In the genomic region with DNA sequence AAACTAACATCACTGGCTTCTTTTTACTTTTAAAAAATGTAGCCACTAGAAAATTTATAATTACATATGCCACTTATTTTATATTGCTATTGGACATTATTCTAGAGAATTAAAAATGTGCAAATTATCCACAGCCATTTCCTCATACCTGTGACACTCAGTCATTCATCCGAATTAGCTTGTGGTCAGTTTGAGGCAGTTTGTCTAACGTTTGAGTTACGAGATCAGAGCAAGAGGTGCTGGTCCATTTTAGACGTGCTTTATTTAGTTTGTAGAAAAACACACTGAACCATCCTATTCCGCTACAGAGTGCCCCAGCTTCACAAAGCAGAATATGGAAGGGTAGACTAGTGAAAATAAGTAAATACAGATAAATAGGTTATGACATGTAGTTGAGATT, we compare ENCODE assay signal across 22 cellular contexts.
"Had no signal": no experiment of that assay in that cellular context is flagged by ENCODE, and none has a peak within 500 bp of the region (broad histone marks: within the 10 kb centered on the region; RNA-seq: fewer than 3 reads in every experiment).

No MANE protein-coding gene starts in this region.

- H3K4me3 ChIP-seq: dorsolateral prefrontal cortex, lung, pancreas, right lobe of liver, smooth muscle cell, suprapubic skin, transverse colon, upper lobe of right lung, uterus had no signal

- H3K36me3 ChIP-seq: pancreas, right lobe of liver, suprapubic skin, transverse colon, upper lobe of right lung, uterus had no signal

- H3K4me2 ChIP-seq: smooth muscle cell had no signal

- ATAC-seq: esophagus mucosa; left lobe of liver; natural killer cell; pancreas; right lobe of liver; stimulated activated naive CD8-positive, alpha-beta T cell treated with anti-CD3 and anti-CD28 coated beads, Interleukin-15, amount 100 ng/mL, for 72 hours; upper lobe of right lung had no signal

- H3K4me1 ChIP-seq: pancreas, right lobe of liver, suprapubic skin, transverse colon, upper lobe of right lung, uterus had no signal

- H3K27ac ChIP-seq: dorsolateral prefrontal cortex, pancreas, right lobe of liver, suprapubic skin, transverse colon, upper lobe of right lung, uterus had no signal

- DNase-seq: dorsolateral prefrontal cortex; effector CD4-positive, alpha-beta T cell; foreskin melanocyte; hypothalamus; immature natural killer cell; natural killer cell; pancreas; right lobe of liver; stimulated activated CD4-positive, alpha-beta T cell treated with anti-CD3 and anti-CD28 coated beads, Interleukin-12 subunit alpha, Interleukin-12 subunit beta, amount 100 ng/mL, for 4 hours; stimulated activated CD4-positive, alpha-beta T cell treated with anti-CD3 and anti-CD28 coated beads, Interleukin-1b, Interleukin-23, amount 100 ng/mL, for 48 hours; stimulated activated CD4-positive, alpha-beta T cell treated with anti-CD3 and anti-CD28 coated beads, Interleukin-4, amount 100 ng/mL, for 1 hour; stimulated activated CD8-positive, alpha-beta memory T cell treated with anti-CD3 and anti-CD28 coated beads, Interleukin-4, amount 100 ng/mL, for 48 hours; stimulated activated naive CD4-positive, alpha-beta T cell; stimulated activated naive CD8-positive, alpha-beta T cell treated with anti-CD3 and anti-CD28 coated beads, Interleukin-15, amount 100 ng/mL, for 72 hours; transverse colon; upper lobe of right lung; uterus had no signal

- H3K27me3 ChIP-seq: dorsolateral prefrontal cortex, pancreas, right lobe of liver, suprapubic skin, transverse colon, upper lobe of right lung, uterus had no signal

- H3K9me3 ChIP-seq: pancreas, right lobe of liver, suprapubic skin, transverse colon, upper lobe of right lung, uterus had no signal
